8 cellular contexts compared by ENCODE assay signal in the genomic region with DNA sequence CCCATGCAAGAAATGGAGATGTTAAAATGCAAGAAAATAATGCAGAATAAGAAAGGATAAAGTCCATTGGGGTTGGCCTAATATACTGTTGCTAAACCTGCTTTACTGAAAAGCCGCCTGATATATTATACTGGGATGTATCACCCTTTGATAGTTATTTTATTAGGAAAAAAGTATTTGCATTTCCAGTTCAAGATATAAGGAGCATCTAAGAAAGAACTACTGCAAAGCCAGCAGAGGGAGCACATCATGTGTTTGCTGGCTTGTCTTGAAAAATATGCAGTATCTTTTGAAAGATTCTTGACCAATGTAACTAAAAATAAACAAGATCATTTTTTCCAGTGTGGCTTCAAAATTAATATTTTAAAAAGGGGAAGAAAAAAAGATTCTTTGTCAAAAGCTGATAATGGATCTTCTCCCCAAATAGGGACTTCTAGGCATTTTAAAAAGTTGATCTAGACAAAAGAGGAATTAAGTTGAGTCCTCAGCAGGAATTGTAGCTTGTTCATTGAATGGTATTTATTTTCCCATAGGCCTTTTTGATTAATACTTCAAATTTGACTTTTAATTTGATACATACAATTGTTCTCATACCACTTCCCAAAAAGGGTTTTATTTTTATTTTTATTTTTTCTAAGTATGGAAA.
DNase-seq lines count a peak whose midpoint lies in the region; ATAC-seq, FAIRE-seq and TF ChIP-seq lines count a peak whose summit lies in the region.

No MANE protein-coding gene starts in this region.

- CTCF ChIA-PET in activated CD4-positive, alpha-beta T cell treated with anti-CD3 and anti-CD28 coated beads, Interleukin-2, amount 10 ng/mL, durations not matched to agents 7 days and 5 days (lab: Charles Lee), result interaction anchor here (0.7 to 1.3 kb wide), 3 partner anchors 119 to 250 kb away, joined by 3 to 5 read pairs (median 3); no protein-coding TSS in a partner anchor

- no peak overlapping the region for H3K4me3 ChIP-seq in Peyer's patch
- no peak overlapping the region for H3K4me3 ChIP-seq in thoracic aorta

- no peak overlapping the region for H3K27ac ChIP-seq in Peyer's patch
- H3K27ac ChIP-seq in thoracic aorta, result no peak overlapping the region

- peak; percentile 92 for FAIRE-seq in frontal cortex (lab: Jason Lieb, UNC)

- peaks cover 20% of the 10 kb centered on the region for H3K4me1 Mint-ChIP-seq in activated CD4-positive, alpha-beta T cell treated with anti-CD3 and anti-CD28 coated beads, Interleukin-2, amount 10 ng/mL, durations not matched to agents 24 days and 14 days
- H3K4me1 Mint-ChIP-seq in activated CD4-positive, alpha-beta T cell treated with anti-CD3 and anti-CD28 coated beads, Interleukin-2, amount 10 ng/mL, durations not matched to agents 7 days and 5 days, result peaks cover 21% of the 10 kb centered on the region

- H3K36me3 Mint-ChIP-seq in activated CD4-positive, alpha-beta T cell treated with anti-CD3 and anti-CD28 coated beads, Interleukin-2, amount 10 ng/mL, durations not matched to agents 24 days and 14 days (ENCODE audit: low read depth), result no peaks in the 10 kb centered on the region
- H3K36me3 Mint-ChIP-seq in activated CD4-positive, alpha-beta T cell treated with anti-CD3 and anti-CD28 coated beads, Interleukin-2, amount 10 ng/mL, durations not matched to agents 7 days and 5 days (ENCODE audit: low read depth), result peaks cover 4% of the 10 kb centered on the region

- no peaks in the 10 kb centered on the region for H3K9me3 ChIP-seq in Peyer's patch
- H3K9me3 ChIP-seq in thoracic aorta, result no peaks in the 10 kb centered on the region

- H3K4me1 ChIP-seq in Peyer's patch (no peaks in the 10 kb centered on the region), thoracic aorta (ENCODE audit: control insufficient read depth in 1 of 2, low read depth in 2 of 2) (peaks cover 8 to 19% of the 10 kb centered on the region in 2 donors)

- intact Hi-C loops in activated CD4-positive, alpha-beta T cell treated with anti-CD3 and anti-CD28 coated beads, Interleukin-2, amount 10 ng/mL, durations not matched to agents 24 days and 14 days (cut with micrococcal nuclease), result loop anchor here (10.0 kb wide), 1 partner anchor 460 kb away; no protein-coding TSS in a partner anchor

- H3K27me3 ChIP-seq in Peyer's patch, result no peaks in the 10 kb centered on the region
- H3K27me3 ChIP-seq in thoracic aorta (replicated peaks; ENCODE audit: insufficient read depth), result no peaks in the 10 kb centered on the region

- POLR2A ChIA-PET in activated CD4-positive, alpha-beta T cell treated with anti-CD3 and anti-CD28 coated beads, Interleukin-2, amount 10 ng/mL, durations not matched to agents 7 days and 5 days (lab: Charles Lee), result interaction anchor here (0.7 kb wide), 1 partner anchor 222 kb away, joined by 3 read pairs; no protein-coding TSS in a partner anchor

- H3K36me3 ChIP-seq in Peyer's patch (no peaks in the 10 kb centered on the region), thoracic aorta (no peaks in the 10 kb centered on the region)

- no peak overlapping the region for H3K27ac Mint-ChIP-seq in activated CD4-positive, alpha-beta T cell treated with anti-CD3 and anti-CD28 coated beads, Interleukin-2, amount 10 ng/mL, durations not matched to agents 24 days and 14 days
- H3K27ac Mint-ChIP-seq in activated CD4-positive, alpha-beta T cell treated with anti-CD3 and anti-CD28 coated beads, Interleukin-2, amount 10 ng/mL, durations not matched to agents 7 days and 5 days, result no peak overlapping the region

- no peak for TF ChIP-seq POLR2A in Peyer's patch (IDR thresholded peaks at IDR 0.05)

- H3K4me3 Mint-ChIP-seq in activated CD4-positive, alpha-beta T cell treated with anti-CD3 and anti-CD28 coated beads, Interleukin-2, amount 10 ng/mL, durations not matched to agents 24 days and 14 days, result no peak overlapping the region
- no peak overlapping the region for H3K4me3 Mint-ChIP-seq in activated CD4-positive, alpha-beta T cell treated with anti-CD3 and anti-CD28 coated beads, Interleukin-2, amount 10 ng/mL, durations not matched to agents 7 days and 5 days

- DNase-seq in activated CD4-positive, alpha-beta T cell treated with anti-CD3 and anti-CD28 coated beads, Interleukin-2, amount 10 ng/mL, durations not matched to agents 24 days and 14 days, result peak; percentile 58
- DNase-seq in activated CD4-positive, alpha-beta T cell treated with anti-CD3 and anti-CD28 coated beads, Interleukin-2, amount 10 ng/mL, durations not matched to agents 7 days and 5 days, result no peak
- DNase-seq in Peyer's patch (no peak), frontal cortex (ENCODE audit: low spot score in 2 of 2) (peak in 1 of 2 donors; percentile 4), thoracic aorta (ENCODE audit: low spot score) (no peak), GOT3 (lab: John Stamatoyannopoulos, UW) (no peak)
- no peak for DNase-seq in activated naive CD4-positive, alpha-beta T cell (lab: John Stamatoyannopoulos, UW)

- no peak for ATAC-seq in thoracic aorta (ENCODE audit: insufficient number of reproducible peaks, low FRiP score, low read depth)
- no peak for ATAC-seq in GM21619 (IDR thresholded peaks at IDR 0.05; ENCODE audit: unreplicated experiment)

- TF ChIP-seq CTCF in Peyer's patch (IDR thresholded peaks at IDR 0.05) (peak in 5 of 6 experiments; percentile 13 to 47 (median 44)), thoracic aorta (IDR thresholded peaks at IDR 0.05) (peak; percentile 18)

- H3K27me3 Mint-ChIP-seq in activated CD4-positive, alpha-beta T cell treated with anti-CD3 and anti-CD28 coated beads, Interleukin-2, amount 10 ng/mL, durations not matched to agents 24 days and 14 days, result no peaks in the 10 kb centered on the region
- H3K27me3 Mint-ChIP-seq in activated CD4-positive, alpha-beta T cell treated with anti-CD3 and anti-CD28 coated beads, Interleukin-2, amount 10 ng/mL, durations not matched to agents 7 days and 5 days, result no peaks in the 10 kb centered on the region

- no peaks in the 10 kb centered on the region for H3K9me3 Mint-ChIP-seq in activated CD4-positive, alpha-beta T cell treated with anti-CD3 and anti-CD28 coated beads, Interleukin-2, amount 10 ng/mL, durations not matched to agents 24 days and 14 days
- peaks cover 5% of the 10 kb centered on the region for H3K9me3 Mint-ChIP-seq in activated CD4-positive, alpha-beta T cell treated with anti-CD3 and anti-CD28 coated beads, Interleukin-2, amount 10 ng/mL, durations not matched to agents 7 days and 5 days
